26 cellular contexts compared by ENCODE assay signal in genomic region chr16:81692571-81692970, GRCh38.
A peak's percentile ranks its signal among the peaks of the same experiment; 100 is the strongest.
DNase-seq lines count a peak whose midpoint lies in the region; ATAC-seq, FAIRE-seq and TF ChIP-seq lines count a peak whose summit lies in the region.
"Had no signal": no experiment of that assay in that cellular context is flagged by ENCODE, and none has a peak within 500 bp of the region (broad histone marks: within the 10 kb centered on the region; RNA-seq: fewer than 3 reads in every experiment).

No MANE protein-coding gene starts in this region.

- peak overlapping the region; percentile 8 for H3K27ac Mint-ChIP-seq in activated T-helper 2 cell treated with anti-CD3 and anti-CD28 coated beads, Interferon-gamma antibody, Interleukin-2, Interleukin-4, amounts not matched to agents 10 μg/mL and 5 μg/mL and 100 μg/mL, durations not matched to agents 14 hours and 24 hours and 36 hours
- H3K27ac Mint-ChIP-seq in nephron, result peak overlapping the region in 2 of 3 experiments; percentile 14 to 51
- H3K27ac Mint-ChIP-seq: activated T-cell treated with anti-CD3 and anti-CD28 coated beads, Interleukin-2, amount 50 U/mL, for 72 hours had no signal

- no peaks in the 10 kb centered on the region for H3K9me3 ChIP-seq in endothelial cell of umbilical vein (replicated peaks; ENCODE audit: control insufficient read depth, insufficient read depth, low read length)
- H3K9me3 ChIP-seq in stomach, result no peaks in the 10 kb centered on the region
- no peaks in the 10 kb centered on the region for H3K9me3 ChIP-seq in body of pancreas
- H3K9me3 ChIP-seq: Caco-2, heart left ventricle, right atrium auricular region, tibial nerve had no signal

- no peak for TF ChIP-seq EP300 in stomach (IDR thresholded peaks at IDR 0.05)

- TF ChIP-seq POLR2A in endothelial cell of umbilical vein (IDR thresholded peaks at IDR 0.05; ENCODE audit: low read depth, low read length) (no peak), stomach (IDR thresholded peaks at IDR 0.05) (no peak), body of pancreas (IDR thresholded peaks at IDR 0.05) (no peak)

- no peak overlapping the region for H3K4me2 ChIP-seq in endothelial cell of umbilical vein (ENCODE audit: insufficient read depth, low read length)

- no TSS peak for BruUV-seq in endothelial cell of umbilical vein (replicated peaks; lab: Mats Ljungman, UMichigan)

- no peak for FAIRE-seq in endothelial cell of umbilical vein (lab: Jason Lieb, UNC)
- FAIRE-seq: HepG2, kidney had no signal

- peak overlapping the region; percentile 86 for H3K9ac ChIP-seq in endothelial cell of umbilical vein (replicated peaks; ENCODE audit: extremely low read depth, insufficient read depth, low read length)

- DNase-seq in activated T-helper 2 cell treated with anti-CD3 and anti-CD28 coated beads, Interferon-gamma antibody, Interleukin-2, Interleukin-4, amounts not matched to agents 10 μg/mL and 5 μg/mL and 100 μg/mL, durations not matched to agents 14 hours and 24 hours and 36 hours (ENCODE audit: low spot score), result no peak
- DNase-seq in endothelial cell of umbilical vein (ENCODE audit: low read depth, low spot score), result no peak
- no peak for DNase-seq in stomach
- DNase-seq in body of pancreas, result no peak
- no peak for DNase-seq in foreskin melanocyte
- DNase-seq: activated CD4-positive, alpha-beta T cell treated with anti-CD3 and anti-CD28 coated beads, Interleukin-2, amount 50 U/mL, for 48 hours; activated naive CD4-positive, alpha-beta T cell treated with Interleukin-2 at 50 U/mL for 16 hours; activated T-cell treated with anti-CD3 and anti-CD28 coated beads, Interleukin-2, amount 50 U/mL, for 72 hours; Caco-2; DMS53; heart left ventricle; Karpas-422; NCI-H1417 treated with DMSO at 0.1 percent for 48 hours; NCI-H2081; NCI-H2227 treated with DMSO at 0.1 percent for 48 hours; NCI-H526; SHP77; stimulated activated CD4-positive, alpha-beta T cell treated with anti-CD3 and anti-CD28 coated beads, Interleukin-4, amount 100 ng/mL, for 1 hour had no signal

- WGBS in stomach, 5 donors, result 94 to 97% (median 95%) methylated on average over 10 to 15 of the region's 15 CpGs
- 89 to 94% methylated on average over 9 to 15 of the region's 15 CpGs for WGBS in body of pancreas, 2 donors

- POLR2A ChIA-PET in endothelial cell of umbilical vein (lab: Charles Lee), result no interaction called here

- peak overlapping the region; percentile 98 for H3K27ac ChIP-seq in endothelial cell of umbilical vein (ENCODE audit: insufficient read depth, low read depth, low read length)
- H3K27ac ChIP-seq in stomach, result peak overlapping the region in 4 of 5 donors; percentile 67 to 82 (median 70)
- no peak overlapping the region for H3K27ac ChIP-seq in body of pancreas
- H3K27ac ChIP-seq: C4-2B, right atrium auricular region had no signal

- CTCF ChIA-PET in endothelial cell of umbilical vein (lab: Charles Lee), result interaction anchor here (1.7 kb wide), 1 partner anchor 12 kb away, joined by 5 read pairs; no protein-coding TSS in a partner anchor

- H3K4me3 ChIP-seq in endothelial cell of umbilical vein (replicated peaks in 1 of 3; ENCODE audit: insufficient read depth in 1 of 3, low read depth in 1 of 3, low read length in 3 of 3), result no peak overlapping the region
- no peak overlapping the region for H3K4me3 ChIP-seq in stomach
- no peak overlapping the region for H3K4me3 ChIP-seq in body of pancreas
- H3K4me3 ChIP-seq: heart left ventricle, right atrium auricular region, tibial nerve had no signal

- peaks cover 63% of the 10 kb centered on the region for H3K4me1 ChIP-seq in endothelial cell of umbilical vein (ENCODE audit: control insufficient read depth, extremely low read depth, insufficient read depth, low read length)
- peaks cover 16 to 62% (median 37%) of the 10 kb centered on the region in 4 donors for H3K4me1 ChIP-seq in stomach
- no peaks in the 10 kb centered on the region for H3K4me1 ChIP-seq in body of pancreas
- H3K4me1 ChIP-seq: Caco-2 had no signal

- no peak overlapping the region for H2AFZ ChIP-seq in endothelial cell of umbilical vein (ENCODE audit: low read depth, low read length)

- ATAC-seq in body of pancreas (no peak), GM21360 (IDR thresholded peaks at IDR 0.05; ENCODE audit: unreplicated experiment) (no peak)
- ATAC-seq: activated CD4-positive, CD25-positive, alpha-beta regulatory T cell treated with anti-CD3 and anti-CD28 coated beads, Interleukin-2, amount 50 U/mL, for 24 hours; activated T-cell treated with anti-CD3 and anti-CD28 coated beads, Interleukin-2, amount 50 U/mL, for 72 hours; HepG2 had no signal

- H3K9me3 Mint-ChIP-seq in activated T-helper 2 cell treated with anti-CD3 and anti-CD28 coated beads, Interferon-gamma antibody, Interleukin-2, Interleukin-4, amounts not matched to agents 10 μg/mL and 5 μg/mL and 100 μg/mL, durations not matched to agents 14 hours and 24 hours and 36 hours, result no peaks in the 10 kb centered on the region
- H3K9me3 Mint-ChIP-seq in nephron, result no peaks in the 10 kb centered on the region
- H3K9me3 Mint-ChIP-seq: activated T-cell treated with anti-CD3 and anti-CD28 coated beads, Interleukin-2, amount 50 U/mL, for 72 hours had no signal

- dilution Hi-C loops in endothelial cell of umbilical vein (cut with MboI; ENCODE audit: extremely low pct_ligation_motif_present, low sequenced_read_pairs), result no loop called here

- H3K4me1 Mint-ChIP-seq in activated T-helper 2 cell treated with anti-CD3 and anti-CD28 coated beads, Interferon-gamma antibody, Interleukin-2, Interleukin-4, amounts not matched to agents 10 μg/mL and 5 μg/mL and 100 μg/mL, durations not matched to agents 14 hours and 24 hours and 36 hours (ENCODE audit: low read depth), result peaks cover 25% of the 10 kb centered on the region
- peaks cover 36% of the 10 kb centered on the region for H3K4me1 Mint-ChIP-seq in nephron

- peaks cover 50% of the 10 kb centered on the region for H3K36me3 Mint-ChIP-seq in activated T-helper 2 cell treated with anti-CD3 and anti-CD28 coated beads, Interferon-gamma antibody, Interleukin-2, Interleukin-4, amounts not matched to agents 10 μg/mL and 5 μg/mL and 100 μg/mL, durations not matched to agents 14 hours and 24 hours and 36 hours (ENCODE audit: low read depth)
- peaks cover 35% of the 10 kb centered on the region for H3K36me3 Mint-ChIP-seq in nephron (ENCODE audit: low read depth)

- no peaks in the 10 kb centered on the region for H4K20me1 ChIP-seq in endothelial cell of umbilical vein (replicated peaks; ENCODE audit: control insufficient read depth, extremely low read depth, insufficient read depth, low read length)

- H3K9me1 ChIP-seq in endothelial cell of umbilical vein (replicated peaks; ENCODE audit: control insufficient read depth, extremely low read depth, insufficient read depth, low read length), result no peaks in the 10 kb centered on the region

- H3K36me3 ChIP-seq in endothelial cell of umbilical vein (ENCODE audit: control insufficient read depth in 2 of 2, extremely low read depth in 1 of 2, insufficient read depth in 2 of 2, low read length in 2 of 2), result peaks cover 4 to 11% of the 10 kb centered on the region in 2 experiments
- H3K36me3 ChIP-seq in stomach, result peaks cover 27 to 70% (median 67%) of the 10 kb centered on the region in 4 donors
- H3K36me3 ChIP-seq in body of pancreas (replicated peaks in 1 of 2; ENCODE audit: insufficient read depth in 1 of 2, low read depth in 2 of 2), result peaks cover 0 to 15% of the 10 kb centered on the region in 2 donors

- TF ChIP-seq CTCF in endothelial cell of umbilical vein (IDR thresholded peaks at IDR 0.05; ENCODE audit: extremely low read depth in 1 of 2, insufficient read depth in 1 of 2, low read depth in 1 of 2, low read length in 2 of 2) (no peak), nephron (IDR thresholded peaks at IDR 0.05; ENCODE audit: unreplicated experiment in 3 of 3) (no peak), stomach (IDR thresholded peaks at IDR 0.05) (no peak), body of pancreas (IDR thresholded peaks at IDR 0.05) (no peak)

- intact Hi-C loops in activated T-helper 2 cell treated with anti-CD3 and anti-CD28 coated beads, Interferon-gamma antibody, Interleukin-2, Interleukin-4, amounts not matched to agents 10 μg/mL and 5 μg/mL and 100 μg/mL, durations not matched to agents 14 hours and 24 hours and 36 hours (cut with micrococcal nuclease), result loop anchor here (10.0 kb wide), 1 partner anchor 288 kb away; no protein-coding TSS in a partner anchor
- intact Hi-C loops in endothelial cell of umbilical vein (cut with micrococcal nuclease) (no loop called here), stomach (cut with DNase I; ENCODE audit: low total_unique reads) (loop anchor here (10.0 kb wide), 1 partner anchor 68 kb away; no protein-coding TSS in a partner anchor), body of pancreas (cut with DNase I) (no loop called here)

- no peak overlapping the region for H3K4me3 Mint-ChIP-seq in activated T-helper 2 cell treated with anti-CD3 and anti-CD28 coated beads, Interferon-gamma antibody, Interleukin-2, Interleukin-4, amounts not matched to agents 10 μg/mL and 5 μg/mL and 100 μg/mL, durations not matched to agents 14 hours and 24 hours and 36 hours (ENCODE audit: low read depth)
- H3K4me3 Mint-ChIP-seq in nephron, result no peak overlapping the region
- H3K4me3 Mint-ChIP-seq: activated T-cell treated with anti-CD3 and anti-CD28 coated beads, Interleukin-2, amount 50 U/mL, for 72 hours had no signal

- H3K79me2 ChIP-seq in endothelial cell of umbilical vein (ENCODE audit: control insufficient read depth, insufficient read depth, low read length), result peaks cover 3% of the 10 kb centered on the region

- no peaks in the 10 kb centered on the region for H3K27me3 ChIP-seq in endothelial cell of umbilical vein (ENCODE audit: control insufficient read depth in 2 of 2, insufficient read depth in 2 of 2, low read length in 2 of 2)
- H3K27me3 ChIP-seq in stomach, result no peaks in the 10 kb centered on the region
- no peaks in the 10 kb centered on the region for H3K27me3 ChIP-seq in body of pancreas
- H3K27me3 ChIP-seq: heart left ventricle, right atrium auricular region, tibial nerve had no signal

- H3K27me3 Mint-ChIP-seq in activated T-helper 2 cell treated with anti-CD3 and anti-CD28 coated beads, Interferon-gamma antibody, Interleukin-2, Interleukin-4, amounts not matched to agents 10 μg/mL and 5 μg/mL and 100 μg/mL, durations not matched to agents 14 hours and 24 hours and 36 hours (ENCODE audit: low read depth), result no peaks in the 10 kb centered on the region
- no peaks in the 10 kb centered on the region for H3K27me3 Mint-ChIP-seq in nephron (ENCODE audit: low read depth)

TF ChIP-seq in endothelial cell of umbilical vein, 7 proteins besides CTCF, POLR2A, EP300 and RAD21 (continues in another document):
- TF ChIP-seq EZH2 (IDR thresholded peaks at IDR 0.05; ENCODE audit: borderline replicate concordance, low read depth, low read length, severe bottlenecking) (no peak), POLR2AphosphoS5 (IDR thresholded peaks at IDR 0.05; ENCODE audit: insufficient read depth, low read depth, low read length) (no peak), MAX (IDR thresholded peaks at IDR 0.05; ENCODE audit: insufficient read depth, insufficient read length) (no peak), MYC (IDR thresholded peaks at IDR 0.05; ENCODE audit: low read depth, low read length) (no peak), JUN (IDR thresholded peaks at IDR 0.05; ENCODE audit: borderline replicate concordance, insufficient read depth, insufficient read length, low read depth) (no peak)

Comparison
In these comparisons a context has a peak if more than half of its experiments do, and no peak if none do; other contexts are left out.
1. H3K27ac ChIP-seq: peak in endothelial cell of umbilical vein (single experiment) and stomach (4 of 5); none in body of pancreas (0 of 4).
2. intact Hi-C loops: an anchor here in activated T-helper 2 cell treated with anti-CD3 and anti-CD28 coated beads, Interferon-gamma antibody, Interleukin-2, Interleukin-4, amounts not matched to agents 10 μg/mL and 5 μg/mL and 100 μg/mL, durations not matched to agents 14 hours and 24 hours and 36 hours (10.0 kb wide) and stomach (10.0 kb wide); none called in endothelial cell of umbilical vein and body of pancreas.